Comparison of ENCODE assay signal across 17 cellular contexts in the genomic region with DNA sequence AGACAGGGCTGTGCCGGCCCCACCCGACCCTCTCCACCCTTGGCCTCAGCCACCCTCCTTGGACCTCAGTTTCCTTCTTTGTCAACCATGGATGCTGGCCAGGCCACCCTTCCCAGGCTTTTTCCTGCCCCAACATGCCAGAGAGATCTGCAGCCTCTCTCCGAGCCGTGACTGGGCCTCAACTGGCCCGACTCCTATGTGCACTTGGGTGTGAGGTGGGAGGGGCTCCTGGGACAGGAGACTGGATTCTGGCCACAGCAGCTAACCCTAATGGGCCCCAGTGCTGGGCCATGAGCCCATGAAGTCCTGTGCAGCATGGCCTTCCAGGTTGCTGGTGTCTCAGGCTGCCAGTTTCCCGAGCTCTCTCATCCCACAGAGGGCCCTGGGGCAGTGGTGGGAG. TPM values are rescaled to one million over a fixed set of nuclear protein-coding genes. Genes with fewer than 3 reads are reported as not detected.
DNase-seq lines count a peak whose midpoint lies in the region; ATAC-seq and TF ChIP-seq lines count a peak whose summit lies in the region.
"Had no signal": no experiment of that assay in that cellular context is flagged by ENCODE, and none has a peak within 500 bp of the region (broad histone marks: within the 10 kb centered on the region; RNA-seq: fewer than 3 reads in every experiment).

No MANE protein-coding gene starts in this region.

- TF ChIP-seq CTCF in left ventricle myocardium inferior (IDR thresholded peaks at IDR 0.05; ENCODE audit: borderline replicate concordance), result no peak
- no peak for TF ChIP-seq CTCF in osteoblast (IDR thresholded peaks at IDR 0.05; ENCODE audit: extremely low read depth, low read depth, low read length)

- H3K27me3 ChIP-seq in left ventricle myocardium inferior (ENCODE audit: low read depth) (peaks cover 12% of the 10 kb centered on the region), BLaER1 (no peaks in the 10 kb centered on the region), osteoblast (ENCODE audit: insufficient read depth, low read length) (peaks cover 28% of the 10 kb centered on the region)

- no peak overlapping the region for H2AFZ ChIP-seq in osteoblast (ENCODE audit: low read length)
- H2AFZ ChIP-seq: GM23248 had no signal

- H3K9me3 ChIP-seq in left ventricle myocardium inferior (replicated peaks) (no peaks in the 10 kb centered on the region), BLaER1 (no peaks in the 10 kb centered on the region), osteoblast (ENCODE audit: low read depth, low read length) (no peaks in the 10 kb centered on the region)

- no peak overlapping the region for H3K27ac ChIP-seq in left ventricle myocardium inferior (replicated peaks)
- H3K27ac ChIP-seq in BLaER1, result 0 out of 2 replicates have a peak overlapping the region, but pooled peaks have one; percentile 31
- no peak overlapping the region for H3K27ac ChIP-seq in osteoblast (ENCODE audit: low read depth, low read length)
- H3K27ac ChIP-seq: 22Rv1, GM23248 had no signal

- H3K36me3 ChIP-seq in left ventricle myocardium inferior (no peaks in the 10 kb centered on the region), BLaER1 (no peaks in the 10 kb centered on the region), osteoblast (ENCODE audit: insufficient read depth, low read length) (no peaks in the 10 kb centered on the region)

- no peak overlapping the region for H3K4me3 ChIP-seq in left ventricle myocardium inferior
- no peak overlapping the region for H3K4me3 ChIP-seq in BLaER1
- no peak overlapping the region for H3K4me3 ChIP-seq in osteoblast (ENCODE audit: insufficient read depth, low read length)
- H3K4me3 ChIP-seq: GM23248 had no signal

- H4K20me1 ChIP-seq in BLaER1 (no peaks in the 10 kb centered on the region), osteoblast (ENCODE audit: insufficient read depth, low read length) (no peaks in the 10 kb centered on the region)

- H3K9ac ChIP-seq in BLaER1, result no peak overlapping the region
- H3K9ac ChIP-seq: GM23248 had no signal

- no peaks in the 10 kb centered on the region for H3K79me2 ChIP-seq in osteoblast (ENCODE audit: insufficient read depth, low read length)

- H3K4me2 ChIP-seq in BLaER1, result peak overlapping the region; percentile 65
- no peak overlapping the region for H3K4me2 ChIP-seq in osteoblast (ENCODE audit: insufficient read depth, low read length)

- H3K4me1 ChIP-seq in left ventricle myocardium inferior, result peaks cover 31% of the 10 kb centered on the region
- H3K4me1 ChIP-seq in BLaER1, result peaks cover 36% of the 10 kb centered on the region
- no peaks in the 10 kb centered on the region for H3K4me1 ChIP-seq in osteoblast (ENCODE audit: insufficient read depth, low read length)

- peak; percentile 24 for ATAC-seq in Right ventricle myocardium inferior
- ATAC-seq in esophagus mucosa, result peak; percentile 25
- no peak for ATAC-seq in GM21576 (IDR thresholded peaks at IDR 0.05; ENCODE audit: unreplicated experiment)

- DNase-seq in Right ventricle myocardium inferior (ENCODE audit: missing footprints), result no peak
- DNase-seq in left ventricle myocardium inferior, result no peak
- peak; percentile 53 for DNase-seq in osteoblast (ENCODE audit: insufficient read length, low spot score, missing footprints)
- no peak for DNase-seq in activated CD8-positive, alpha-beta memory T cell treated with anti-CD3 and anti-CD28 coated beads, Interleukin-2, amount 50 U/mL, for 48 hours
- DNase-seq: Calu3; CD4-positive, alpha-beta memory T cell; COR-L47; DMS53; DMS79 treated with DMSO at 0.1 percent for 48 hours; GF-D8; GM23248; H7; HCEC 1CT had no signal

- intact Hi-C loops in Right ventricle myocardium inferior (cut with DNase I), result no loop called here
- intact Hi-C loops in left ventricle myocardium inferior (cut with micrococcal nuclease), result no loop called here

RNA-seq across cellular contexts. Expression of gene PCBD1, which starts 47.7 kb away (rescaled TPM):
- total RNA-seq in Right ventricle myocardium inferior (155 TPM), left ventricle myocardium inferior (123 TPM), esophagus mucosa (45.8 TPM), osteoblast (19.9 and 21.8 TPM in 2 replicates)
